ENCODE assay signal across 1 cellular context in genomic region chr10:72308320-72308987, GRCh38.
TF ChIP-seq lines count a peak whose summit lies in the region.

No MANE protein-coding gene starts in this region.

TF ChIP-seq in K562, 482 proteins besides CTCF, POLR2A, EP300 and RAD21 (continued from another document and continues in another):
- TF ChIP-seq PHF8 (IDR thresholded peaks at IDR 0.05; ENCODE audit: borderline replicate concordance, low read length) (peak; percentile 33; the same call in 1 of the 2 replicates), ZKSCAN8 (CRISPR knock-in tag; IDR thresholded peaks at IDR 0.05) (peak; percentile 85; the same call in 1 of the 2 replicates), ZNF140 (CRISPR knock-in tag; IDR thresholded peaks at IDR 0.05) (no peak), TAF9B (IDR thresholded peaks at IDR 0.05; ENCODE audit: partially characterized antibody) (no peak), GATAD2B (IDR thresholded peaks at IDR 0.05; ENCODE audit: borderline replicate concordance) (no peak), HSF4 (CRISPR knock-in tag; IDR thresholded peaks at IDR 0.05; ENCODE audit: borderline replicate concordance) (peak; percentile 72; the same call in 1 of the 2 replicates), BCOR (IDR thresholded peaks at IDR 0.05) (peak; percentile 73), ZFP36 (IDR thresholded peaks at IDR 0.05; ENCODE audit: low read depth, low read length, partially characterized antibody) (peak; percentile 99), ZBTB1 (CRISPR knock-in tag; IDR thresholded peaks at IDR 0.05; ENCODE audit: borderline replicate concordance, low read depth) (no peak), EHMT2 (IDR thresholded peaks at IDR 0.05) (peak; percentile 50; the same call in 1 of the 2 replicates), SIX5 (IDR thresholded peaks at IDR 0.05; ENCODE audit: borderline replicate concordance in 1 of 2, insufficient read depth in 1 of 2, low read depth in 1 of 2, low read length in 2 of 2) (no peak), NFE2L1 (tag; IDR thresholded peaks at IDR 0.05; ENCODE audit: borderline replicate concordance, low read depth) (no peak), ZNF717 (CRISPR knock-in tag; IDR thresholded peaks at IDR 0.05) (no peak), FUS (optimal IDR thresholded peaks at IDR 0.05; ENCODE audit: low read depth, low read length) (no peak), NR2C2 (CRISPR knock-in tag; IDR thresholded peaks at IDR 0.05) (peak; percentile 61; the same call in 1 of the 2 replicates), NR2C2 (tag; IDR thresholded peaks at IDR 0.05) (peak; percentile 87), GATAD2A (IDR thresholded peaks at IDR 0.05) (peak; percentile 94), ZBTB7A (IDR thresholded peaks at IDR 0.05; ENCODE audit: borderline replicate concordance, control insufficient read depth, low read depth, low read length) (peak; percentile 31; the same call in 1 of the 2 replicates), KLF10 (CRISPR knock-in tag; IDR thresholded peaks at IDR 0.05) (no peak), ZNF668 (CRISPR knock-in tag; IDR thresholded peaks at IDR 0.05) (peak; percentile 72; the same call in 1 of the 2 replicates), MCM2 (IDR thresholded peaks at IDR 0.05; ENCODE audit: low read depth) (no peak), CC2D1A (IDR thresholded peaks at IDR 0.05) (peak; percentile 74; the same call in 1 of the 2 replicates), ZNF384 (IDR thresholded peaks at IDR 0.05; ENCODE audit: low read depth, low read length) (peak; percentile 13; the same call in 1 of the 2 replicates), DDX20 (tag; IDR thresholded peaks at IDR 0.05; ENCODE audit: low read depth) (0 out of 2 replicates have a peak, but pooled peaks have one; percentile 48), RFX7 (CRISPR knock-in tag; IDR thresholded peaks at IDR 0.05) (no peak), ZNF263 (CRISPR knock-in tag; IDR thresholded peaks at IDR 0.05; ENCODE audit: borderline replicate concordance) (peak; percentile 60; the same call in 1 of the 2 replicates), ELF1 (tag; IDR thresholded peaks at IDR 0.05) (no peak), ZNF507 (tag; conservative IDR thresholded peaks at IDR 0.05) (no peak), EZH2 (IDR thresholded peaks at IDR 0.05; ENCODE audit: borderline replicate concordance, low read depth, low read length) (no peak), ZNF583 (CRISPR knock-in tag; IDR thresholded peaks at IDR 0.05) (peak; percentile 91), CREB1 (IDR thresholded peaks at IDR 0.05) (peak; percentile 30; the same call in 1 of the 2 replicates), CREB1 (CRISPR knock-in tag; IDR thresholded peaks at IDR 0.05) (no peak), CCNT2 (IDR thresholded peaks at IDR 0.05; ENCODE audit: borderline replicate concordance, extremely low read depth, insufficient read length, low read depth, low read length) (peak; percentile 42), ZNF41 (CRISPR knock-in tag; conservative IDR thresholded peaks at IDR 0.05) (peak; percentile 73; the same call in 1 of the 2 replicates), CREB3L1 (IDR thresholded peaks at IDR 0.05; ENCODE audit: borderline replicate concordance, low read depth) (no peak; the same call in 1 of the 2 replicates), XRCC3 (IDR thresholded peaks at IDR 0.05) (no peak), ZNF696 (CRISPR knock-in tag; conservative IDR thresholded peaks at IDR 0.05) (no peak), ZNF551 (CRISPR knock-in tag; IDR thresholded peaks at IDR 0.05) (no peak), ZNF311 (CRISPR knock-in tag; IDR thresholded peaks at IDR 0.05) (peak; percentile 89; the same call in 1 of the 2 replicates), NR3C1 (CRISPR knock-in tag; IDR thresholded peaks at IDR 0.05) (no peak), ZBED1 (IDR thresholded peaks at IDR 0.05) (no peak), ZNF212 (CRISPR knock-in tag; IDR thresholded peaks at IDR 0.05) (no peak), ZNF76 (CRISPR knock-in tag; IDR thresholded peaks at IDR 0.05; ENCODE audit: borderline replicate concordance) (no peak), ZNF184 (CRISPR knock-in tag; IDR thresholded peaks at IDR 0.05) (no peak), TAF15 (IDR thresholded peaks at IDR 0.05; ENCODE audit: low read depth, low read length) (no peak), SIN3B (IDR thresholded peaks at IDR 0.05; ENCODE audit: low read depth) (no peak), ETV5 (CRISPR knock-in tag; IDR thresholded peaks at IDR 0.05; ENCODE audit: low read depth) (peak; percentile 94), SRSF1 (IDR thresholded peaks at IDR 0.05; ENCODE audit: low read depth, low read length) (no peak), TAF1 (IDR thresholded peaks at IDR 0.05; ENCODE audit: control insufficient read depth, extremely low read depth, insufficient read depth, low read length, severe bottlenecking) (peak; percentile 19), MED1 (CRISPR knock-in tag; IDR thresholded peaks at IDR 0.05; ENCODE audit: borderline replicate concordance) (no peak), CBFA2T3 (IDR thresholded peaks at IDR 0.05) (peak; percentile 80), CSDE1 (IDR thresholded peaks at IDR 0.05) (no peak), FOXA1 (IDR thresholded peaks at IDR 0.05; ENCODE audit: borderline replicate concordance) (no peak), POU5F1 (IDR thresholded peaks at IDR 0.05; ENCODE audit: borderline replicate concordance, low read depth, low read length, partially characterized antibody) (no peak), KAT8 (IDR thresholded peaks at IDR 0.05; ENCODE audit: low read depth) (no peak)
- TF ChIP-seq, protein P1, sequence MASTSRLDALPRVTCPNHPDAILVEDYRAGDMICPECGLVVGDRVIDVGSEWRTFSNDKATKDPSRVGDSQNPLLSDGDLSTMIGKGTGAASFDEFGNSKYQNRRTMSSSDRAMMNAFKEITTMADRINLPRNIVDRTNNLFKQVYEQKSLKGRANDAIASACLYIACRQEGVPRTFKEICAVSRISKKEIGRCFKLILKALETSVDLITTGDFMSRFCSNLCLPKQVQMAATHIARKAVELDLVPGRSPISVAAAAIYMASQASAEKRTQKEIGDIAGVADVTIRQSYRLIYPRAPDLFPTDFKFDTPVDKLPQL (IDR thresholded peaks at IDR 0.05; ENCODE audit: extremely low read depth, insufficient read length): no peak
- TF ChIP-seq, protein P2, sequence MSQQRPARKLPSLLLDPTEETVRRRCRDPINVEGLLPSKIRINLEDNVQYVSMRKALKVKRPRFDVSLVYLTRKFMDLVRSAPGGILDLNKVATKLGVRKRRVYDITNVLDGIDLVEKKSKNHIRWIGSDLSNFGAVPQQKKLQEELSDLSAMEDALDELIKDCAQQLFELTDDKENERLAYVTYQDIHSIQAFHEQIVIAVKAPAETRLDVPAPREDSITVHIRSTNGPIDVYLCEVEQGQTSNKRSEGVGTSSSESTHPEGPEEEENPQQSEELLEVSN (IDR thresholded peaks at IDR 0.05; ENCODE audit: borderline replicate concordance in 1 of 2, extremely low read depth in 1 of 2, insufficient read depth in 1 of 2, insufficient read length in 1 of 2, low read depth in 1 of 2, low read length in 1 of 2, poor library complexity in 1 of 2, severe bottlenecking in 1 of 2): peak in 1 of 2 experiments; percentile 21
- TF ChIP-seq, protein P3, sequence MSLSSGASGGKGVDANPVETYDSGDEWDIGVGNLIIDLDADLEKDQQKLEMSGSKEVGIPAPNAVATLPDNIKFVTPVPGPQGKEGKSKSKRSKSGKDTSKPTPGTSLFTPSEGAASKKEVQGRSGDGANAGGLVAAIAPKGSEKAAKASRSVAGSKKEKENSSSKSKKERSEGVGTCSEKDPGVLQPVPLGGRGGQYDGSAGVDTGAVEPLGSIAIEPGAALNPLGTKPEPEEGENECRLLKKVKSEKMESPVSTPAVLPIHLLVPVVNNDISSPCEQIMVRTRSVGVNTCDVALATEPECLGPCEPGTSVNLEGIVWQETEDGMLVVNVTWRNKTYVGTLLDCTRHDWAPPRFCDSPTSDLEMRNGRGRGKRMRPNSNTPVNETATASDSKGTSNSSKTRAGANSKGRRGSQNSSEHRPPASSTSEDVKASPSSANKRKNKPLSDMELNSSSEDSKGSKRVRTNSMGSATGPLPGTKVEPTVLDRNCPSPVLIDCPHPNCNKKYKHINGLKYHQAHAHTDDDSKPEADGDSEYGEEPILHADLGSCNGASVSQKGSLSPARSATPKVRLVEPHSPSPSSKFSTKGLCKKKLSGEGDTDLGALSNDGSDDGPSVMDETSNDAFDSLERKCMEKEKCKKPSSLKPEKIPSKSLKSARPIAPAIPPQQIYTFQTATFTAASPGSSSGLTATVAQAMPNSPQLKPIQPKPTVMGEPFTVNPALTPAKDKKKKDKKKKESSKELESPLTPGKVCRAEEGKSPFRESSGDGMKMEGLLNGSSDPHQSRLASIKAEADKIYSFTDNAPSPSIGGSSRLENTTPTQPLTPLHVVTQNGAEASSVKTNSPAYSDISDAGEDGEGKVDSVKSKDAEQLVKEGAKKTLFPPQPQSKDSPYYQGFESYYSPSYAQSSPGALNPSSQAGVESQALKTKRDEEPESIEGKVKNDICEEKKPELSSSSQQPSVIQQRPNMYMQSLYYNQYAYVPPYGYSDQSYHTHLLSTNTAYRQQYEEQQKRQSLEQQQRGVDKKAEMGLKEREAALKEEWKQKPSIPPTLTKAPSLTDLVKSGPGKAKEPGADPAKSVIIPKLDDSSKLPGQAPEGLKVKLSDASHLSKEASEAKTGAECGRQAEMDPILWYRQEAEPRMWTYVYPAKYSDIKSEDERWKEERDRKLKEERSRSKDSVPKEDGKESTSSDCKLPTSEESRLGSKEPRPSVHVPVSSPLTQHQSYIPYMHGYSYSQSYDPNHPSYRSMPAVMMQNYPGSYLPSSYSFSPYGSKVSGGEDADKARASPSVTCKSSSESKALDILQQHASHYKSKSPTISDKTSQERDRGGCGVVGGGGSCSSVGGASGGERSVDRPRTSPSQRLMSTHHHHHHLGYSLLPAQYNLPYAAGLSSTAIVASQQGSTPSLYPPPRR (CRISPR knock-in tag; IDR thresholded peaks at IDR 0.05; ENCODE audit: borderline replicate concordance): peak; percentile 43; the same call in 1 of the 2 replicates
- TF ChIP-seq, protein P4, sequence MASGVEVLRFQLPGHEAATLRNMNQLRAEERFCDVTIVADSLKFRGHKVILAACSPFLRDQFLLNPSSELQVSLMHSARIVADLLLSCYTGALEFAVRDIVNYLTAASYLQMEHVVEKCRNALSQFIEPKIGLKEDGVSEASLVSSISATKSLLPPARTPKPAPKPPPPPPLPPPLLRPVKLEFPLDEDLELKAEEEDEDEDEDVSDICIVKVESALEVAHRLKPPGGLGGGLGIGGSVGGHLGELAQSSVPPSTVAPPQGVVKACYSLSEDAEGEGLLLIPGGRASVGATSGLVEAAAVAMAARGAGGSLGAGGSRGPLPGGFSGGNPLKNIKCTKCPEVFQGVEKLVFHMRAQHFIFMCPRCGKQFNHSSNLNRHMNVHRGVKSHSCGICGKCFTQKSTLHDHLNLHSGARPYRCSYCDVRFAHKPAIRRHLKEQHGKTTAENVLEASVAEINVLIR (CRISPR knock-in tag; IDR thresholded peaks at IDR 0.05): no peak; the same call in 1 of the 2 replicates
- TF ChIP-seq, protein P5, sequence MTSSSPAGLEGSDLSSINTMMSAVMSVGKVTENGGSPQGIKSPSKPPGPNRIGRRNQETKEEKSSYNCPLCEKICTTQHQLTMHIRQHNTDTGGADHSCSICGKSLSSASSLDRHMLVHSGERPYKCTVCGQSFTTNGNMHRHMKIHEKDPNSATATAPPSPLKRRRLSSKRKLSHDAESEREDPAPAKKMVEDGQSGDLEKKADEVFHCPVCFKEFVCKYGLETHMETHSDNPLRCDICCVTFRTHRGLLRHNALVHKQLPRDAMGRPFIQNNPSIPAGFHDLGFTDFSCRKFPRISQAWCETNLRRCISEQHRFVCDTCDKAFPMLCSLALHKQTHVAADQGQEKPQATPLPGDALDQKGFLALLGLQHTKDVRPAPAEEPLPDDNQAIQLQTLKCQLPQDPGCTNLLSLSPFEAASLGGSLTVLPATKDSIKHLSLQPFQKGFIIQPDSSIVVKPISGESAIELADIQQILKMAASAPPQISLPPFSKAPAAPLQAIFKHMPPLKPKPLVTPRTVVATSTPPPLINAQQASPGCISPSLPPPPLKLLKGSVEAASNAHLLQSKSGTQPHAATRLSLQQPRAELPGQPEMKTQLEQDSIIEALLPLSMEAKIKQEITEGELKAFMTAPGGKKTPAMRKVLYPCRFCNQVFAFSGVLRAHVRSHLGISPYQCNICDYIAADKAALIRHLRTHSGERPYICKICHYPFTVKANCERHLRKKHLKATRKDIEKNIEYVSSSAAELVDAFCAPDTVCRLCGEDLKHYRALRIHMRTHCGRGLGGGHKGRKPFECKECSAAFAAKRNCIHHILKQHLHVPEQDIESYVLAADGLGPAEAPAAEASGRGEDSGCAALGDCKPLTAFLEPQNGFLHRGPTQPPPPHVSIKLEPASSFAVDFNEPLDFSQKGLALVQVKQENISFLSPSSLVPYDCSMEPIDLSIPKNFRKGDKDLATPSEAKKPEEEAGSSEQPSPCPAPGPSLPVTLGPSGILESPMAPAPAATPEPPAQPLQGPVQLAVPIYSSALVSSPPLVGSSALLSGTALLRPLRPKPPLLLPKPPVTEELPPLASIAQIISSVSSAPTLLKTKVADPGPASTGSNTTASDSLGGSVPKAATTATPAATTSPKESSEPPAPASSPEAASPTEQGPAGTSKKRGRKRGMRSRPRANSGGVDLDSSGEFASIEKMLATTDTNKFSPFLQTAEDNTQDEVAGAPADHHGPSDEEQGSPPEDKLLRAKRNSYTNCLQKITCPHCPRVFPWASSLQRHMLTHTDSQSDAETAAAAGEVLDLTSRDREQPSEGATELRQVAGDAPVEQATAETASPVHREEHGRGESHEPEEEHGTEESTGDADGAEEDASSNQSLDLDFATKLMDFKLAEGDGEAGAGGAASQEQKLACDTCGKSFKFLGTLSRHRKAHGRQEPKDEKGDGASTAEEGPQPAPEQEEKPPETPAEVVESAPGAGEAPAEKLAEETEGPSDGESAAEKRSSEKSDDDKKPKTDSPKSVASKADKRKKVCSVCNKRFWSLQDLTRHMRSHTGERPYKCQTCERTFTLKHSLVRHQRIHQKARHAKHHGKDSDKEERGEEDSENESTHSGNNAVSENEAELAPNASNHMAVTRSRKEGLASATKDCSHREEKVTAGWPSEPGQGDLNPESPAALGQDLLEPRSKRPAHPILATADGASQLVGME (CRISPR knock-in tag; IDR thresholded peaks at IDR 0.05): no peak
- TF ChIP-seq, protein P6, sequence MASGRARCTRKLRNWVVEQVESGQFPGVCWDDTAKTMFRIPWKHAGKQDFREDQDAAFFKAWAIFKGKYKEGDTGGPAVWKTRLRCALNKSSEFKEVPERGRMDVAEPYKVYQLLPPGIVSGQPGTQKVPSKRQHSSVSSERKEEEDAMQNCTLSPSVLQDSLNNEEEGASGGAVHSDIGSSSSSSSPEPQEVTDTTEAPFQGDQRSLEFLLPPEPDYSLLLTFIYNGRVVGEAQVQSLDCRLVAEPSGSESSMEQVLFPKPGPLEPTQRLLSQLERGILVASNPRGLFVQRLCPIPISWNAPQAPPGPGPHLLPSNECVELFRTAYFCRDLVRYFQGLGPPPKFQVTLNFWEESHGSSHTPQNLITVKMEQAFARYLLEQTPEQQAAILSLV (tag; IDR thresholded peaks at IDR 0.05): peak; percentile 6; the same call in 1 of the 2 replicates
